1 cellular context compared by ENCODE assay signal in genomic region chr15:38193496-38193895, GRCh38.
TF ChIP-seq lines count a peak whose summit lies in the region.

No MANE protein-coding gene starts in this region.

TF ChIP-seq in endothelial cell of umbilical vein, 7 proteins besides CTCF, POLR2A, EP300 and RAD21:
- no peak for TF ChIP-seq GATA2 (IDR thresholded peaks at IDR 0.05; ENCODE audit: insufficient read depth, insufficient read length, low read depth, low read length)
- TF ChIP-seq, protein P1, sequence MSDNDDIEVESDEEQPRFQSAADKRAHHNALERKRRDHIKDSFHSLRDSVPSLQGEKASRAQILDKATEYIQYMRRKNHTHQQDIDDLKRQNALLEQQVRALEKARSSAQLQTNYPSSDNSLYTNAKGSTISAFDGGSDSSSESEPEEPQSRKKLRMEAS (IDR thresholded peaks at IDR 0.05; ENCODE audit: insufficient read depth, insufficient read length): no peak
- TF ChIP-seq FOS (IDR thresholded peaks at IDR 0.05; ENCODE audit: borderline replicate concordance, insufficient read depth, low read length): peak; percentile 29
TF ChIP-seq in endothelial cell of umbilical vein: peak in this region for 1.
